Comparison of ENCODE assay signal across 14 cellular contexts in the genomic region with DNA sequence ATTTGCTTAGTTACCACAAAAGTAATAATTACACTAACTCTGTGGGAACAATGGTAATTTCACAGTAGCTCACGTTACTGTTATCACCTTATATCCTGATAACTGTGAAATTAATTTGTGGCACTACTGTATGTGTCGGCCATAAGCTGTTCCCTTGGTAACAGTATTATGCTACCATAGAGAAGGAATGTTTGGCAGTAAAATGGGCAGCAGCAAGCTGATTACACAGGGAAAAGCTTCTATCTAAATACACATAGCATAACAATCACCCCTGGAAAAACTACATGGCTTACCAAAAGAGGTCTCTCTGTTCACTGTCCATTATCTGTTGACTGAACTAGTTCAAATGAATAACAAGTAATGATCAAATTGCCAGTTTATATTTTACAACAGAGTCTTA.
DNase-seq lines count a peak whose midpoint lies in the region; ATAC-seq and TF ChIP-seq lines count a peak whose summit lies in the region.
"Had no signal": no experiment of that assay in that cellular context is flagged by ENCODE, and none has a peak within 500 bp of the region (broad histone marks: within the 10 kb centered on the region; RNA-seq: fewer than 3 reads in every experiment).

No MANE protein-coding gene starts in this region.

- peaks cover 16% of the 10 kb centered on the region for H3K4me1 Mint-ChIP-seq in brain

- H3K36me3 ChIP-seq in mesendoderm (ENCODE audit: control insufficient read depth, insufficient read depth, low read length): no peaks in the 10 kb centered on the region
- H3K36me3 ChIP-seq: right lobe of liver had no signal

- H3K27me3 ChIP-seq in mesendoderm (ENCODE audit: insufficient read depth, low read length, poor library complexity): no peaks in the 10 kb centered on the region
- H3K27me3 ChIP-seq: right lobe of liver had no signal

- H2BK120ac ChIP-seq in mesendoderm (ENCODE audit: low read depth, low read length): no peak overlapping the region

- no peaks in the 10 kb centered on the region for H3K4me1 ChIP-seq in mesendoderm (ENCODE audit: control insufficient read depth, low read depth, low read length)

- no peak overlapping the region for H3K9ac ChIP-seq in mesendoderm (ENCODE audit: low read length)

- no peak for ATAC-seq in HG03565 (IDR thresholded peaks at IDR 0.05; ENCODE audit: unreplicated experiment)

- peak overlapping the region in 1 of 5 experiments; percentile 25 for H3K4me3 Mint-ChIP-seq in brain
- H3K4me3 Mint-ChIP-seq: activated CD4-positive, alpha-beta memory T cell treated with anti-CD3 and anti-CD28 coated beads, Interleukin-2, amount 10 ng/mL, durations not matched to agents 7 days and 5 days; immature natural killer cell had no signal

- no peaks in the 10 kb centered on the region for H3K27me3 Mint-ChIP-seq in brain
- H3K27me3 Mint-ChIP-seq: activated CD4-positive, alpha-beta memory T cell treated with anti-CD3 and anti-CD28 coated beads, Interleukin-2, amount 10 ng/mL, durations not matched to agents 7 days and 5 days had no signal

- no peaks in the 10 kb centered on the region for H3K36me3 Mint-ChIP-seq in brain

- H3K79me1 ChIP-seq in mesendoderm (ENCODE audit: low read length): no peaks in the 10 kb centered on the region

- TF ChIP-seq POLR2A in erythroblast (IDR thresholded peaks at IDR 0.05; ENCODE audit: low read length): no peak

- TF ChIP-seq CTCF in brain (conservative IDR thresholded peaks at IDR 0.05): no peak

- H4K8ac ChIP-seq in mesendoderm (ENCODE audit: low read depth, low read length): no peak overlapping the region

- H2BK15ac ChIP-seq in mesendoderm (replicated peaks; ENCODE audit: low read depth): no peak overlapping the region

- no peak overlapping the region for H2AK5ac ChIP-seq in mesendoderm (ENCODE audit: low read length)

- WGBS in mesendoderm (ENCODE audit: extremely low coverage, insufficient coverage, low lambda C conversion rate): no CpG with 5 or more reads among the region's 2 CpGs

- peak overlapping the region; percentile 5 to 77 (median 32) for H3K27ac Mint-ChIP-seq in brain
- H3K27ac Mint-ChIP-seq: activated CD4-positive, alpha-beta memory T cell treated with anti-CD3 and anti-CD28 coated beads, Interleukin-2, amount 10 ng/mL, durations not matched to agents 7 days and 5 days; immature natural killer cell had no signal

- H4K5ac ChIP-seq in mesendoderm (ENCODE audit: low read length): no peak overlapping the region

- H3K56ac ChIP-seq in mesendoderm (ENCODE audit: low read length): no peak overlapping the region

- no peak overlapping the region for H2BK5ac ChIP-seq in mesendoderm (ENCODE audit: low read length)

- H3K9me3 Mint-ChIP-seq in brain: peaks cover 0 to 4% (median 0%) of the 10 kb centered on the region in 5 experiments
- H3K9me3 Mint-ChIP-seq: immature natural killer cell had no signal

- no peak overlapping the region for H3K23ac ChIP-seq in mesendoderm (ENCODE audit: low read length)

- H3K79me2 ChIP-seq in mesendoderm (ENCODE audit: control insufficient read depth, insufficient read depth, low read length): no peaks in the 10 kb centered on the region

- H3K27ac ChIP-seq in mesendoderm (ENCODE audit: low read depth, low read length): no peak overlapping the region
- H3K27ac ChIP-seq: right lobe of liver had no signal

- DNase-seq in DMS53 treated with DMSO at 0.1 percent for 48 hours (lab: John Stamatoyannopoulos, UW; ENCODE audit: unreplicated experiment) (peak; percentile 31), NCI-H146 (lab: John Stamatoyannopoulos, UW) (peak; percentile 48), mesendoderm (peak; percentile 3), erythroblast (lab: John Stamatoyannopoulos, UW) (no peak), midbrain (lab: John Stamatoyannopoulos, UW) (no peak), DMS79 (lab: John Stamatoyannopoulos, UW) (no peak)
- DNase-seq: activated CD4-positive, alpha-beta memory T cell treated with anti-CD3 and anti-CD28 coated beads, Interleukin-2, amount 10 ng/mL, durations not matched to agents 7 days and 5 days; C1 segment of cervical spinal cord; immature natural killer cell; NCI-H1694; right lobe of liver; substantia nigra had no signal

- H3K4me2 ChIP-seq in mesendoderm (ENCODE audit: low read length): no peak overlapping the region

- H3K4ac ChIP-seq in mesendoderm (ENCODE audit: low read depth, low read length): no peak overlapping the region

- no peak overlapping the region for H3K18ac ChIP-seq in mesendoderm (ENCODE audit: low read length)

- H3K4me3 ChIP-seq in mesendoderm (ENCODE audit: low read length): no peak overlapping the region
- H3K4me3 ChIP-seq: right lobe of liver had no signal

Comparison
In these comparisons a context has a peak if more than half of its experiments do, and no peak if none do; other contexts are left out.
1. DNase-seq: peak in DMS53 treated with DMSO at 0.1 percent for 48 hours (single experiment), NCI-H146 (single experiment) and mesendoderm (single experiment); none in erythroblast (0 of 2), midbrain (single experiment) and DMS79 (single experiment).